9 cellular contexts compared by ENCODE assay signal in the genomic region with DNA sequence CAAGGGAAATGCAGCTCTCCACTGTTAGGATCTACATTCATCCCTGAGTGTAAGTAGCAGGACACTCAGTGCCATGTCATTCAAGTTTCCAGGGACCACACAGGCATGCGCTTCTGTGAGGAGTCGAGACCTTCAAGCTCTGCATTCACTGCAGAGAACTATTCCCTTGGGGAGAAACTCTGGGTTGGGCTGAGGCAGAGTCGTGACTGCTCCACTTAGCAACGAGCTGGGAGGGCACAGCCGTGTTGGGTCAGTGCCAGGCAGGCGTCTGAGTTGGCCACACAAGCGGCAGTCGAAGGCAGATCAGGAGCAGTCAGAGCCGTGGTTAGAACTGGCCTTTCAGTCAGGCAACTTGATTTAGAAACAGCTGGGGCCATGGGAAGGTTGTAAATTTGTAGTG.
A peak's percentile ranks its signal among the peaks of the same experiment; 100 is the strongest.
DNase-seq lines count a peak whose midpoint lies in the region; ATAC-seq and TF ChIP-seq lines count a peak whose summit lies in the region.
"Had no signal": no experiment of that assay in that cellular context is flagged by ENCODE, and none has a peak within 500 bp of the region (broad histone marks: within the 10 kb centered on the region; RNA-seq: fewer than 3 reads in every experiment).

No MANE protein-coding gene starts in this region.

- ATAC-seq in HG03108 (IDR thresholded peaks at IDR 0.05; ENCODE audit: unreplicated experiment), result no peak

- in situ Hi-C loops in brain microvascular endothelial cell (cut with HindIII; ENCODE audit: low pct_ligation_motif_present, low sequenced_read_pairs), result no loop called here

- no peak overlapping the region for H3K4me3 ChIP-seq in brain microvascular endothelial cell (ENCODE audit: low read depth, low read length)

- no peaks in the 10 kb centered on the region for H3K36me3 ChIP-seq in brain microvascular endothelial cell (replicated peaks)

- H3K27me3 ChIP-seq in brain microvascular endothelial cell (replicated peaks) (no peaks in the 10 kb centered on the region), layer of hippocampus (ENCODE audit: control insufficient read depth, insufficient read depth, low read length) (no peaks in the 10 kb centered on the region)

- DNase-seq in GOT3 (lab: John Stamatoyannopoulos, UW), result peak; percentile 41
- DNase-seq in brain microvascular endothelial cell, result peak; percentile 55
- peak; percentile 74 for DNase-seq in stromal cell of bone marrow (ENCODE audit: low read depth)
- DNase-seq in NCI-H524 treated with DMSO at 0.1 percent for 48 hours (lab: John Stamatoyannopoulos, UW), result no peak
- no peak for DNase-seq in activated CD4-positive, alpha-beta T cell treated with anti-CD3 and anti-CD28 coated beads for 4 hours
- no peak for DNase-seq in cortex of kidney (lab: John Stamatoyannopoulos, UW)
- DNase-seq: cerebellar nuclear complex had no signal

- H3K27ac ChIP-seq in brain microvascular endothelial cell, result no peak overlapping the region
- H3K27ac ChIP-seq in layer of hippocampus (ENCODE audit: low read depth, low read length), result peak overlapping the region; percentile 14

- TF ChIP-seq CTCF in brain microvascular endothelial cell (IDR thresholded peaks at IDR 0.05; ENCODE audit: low read depth, low read length, missing control alignments), result no peak

Comparison
In these comparisons a context has a peak if more than half of its experiments do, and no peak if none do; other contexts are left out.
1. DNase-seq: peak in GOT3 (single experiment), brain microvascular endothelial cell (single experiment) and stromal cell of bone marrow (single experiment); none in NCI-H524 treated with DMSO at 0.1 percent for 48 hours (single experiment), activated CD4-positive, alpha-beta T cell treated with anti-CD3 and anti-CD28 coated beads for 4 hours (0 of 2) and cortex of kidney (single experiment).